Comparison of ENCODE assay signal across 18 cellular contexts in the genomic region with DNA sequence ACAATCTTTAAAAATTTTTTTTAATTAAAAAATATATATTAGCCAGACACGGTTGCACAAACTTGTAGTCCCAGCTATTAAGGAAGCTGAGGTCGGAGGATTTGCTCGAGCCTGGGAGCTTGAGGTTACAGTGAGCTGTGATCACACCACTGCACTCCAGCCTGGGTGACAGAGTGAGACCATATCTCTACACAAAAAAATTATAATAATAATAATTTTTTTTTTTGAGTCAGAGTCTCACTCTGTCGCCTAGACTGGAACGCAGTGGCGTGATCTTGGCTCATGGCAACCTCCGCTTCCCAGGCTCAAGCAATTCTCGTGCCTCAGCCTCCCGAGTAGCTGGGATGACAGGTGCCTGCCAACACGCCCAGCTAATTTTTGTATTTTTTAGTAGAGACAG. TPM values are rescaled to one million over a fixed set of nuclear protein-coding genes. Genes with fewer than 3 reads are reported as not detected.
DNase-seq lines count a peak whose midpoint lies in the region; ATAC-seq and TF ChIP-seq lines count a peak whose summit lies in the region.
"Had no signal": no experiment of that assay in that cellular context is flagged by ENCODE, and none has a peak within 500 bp of the region (broad histone marks: within the 10 kb centered on the region; RNA-seq: fewer than 3 reads in every experiment).

No MANE protein-coding gene starts in this region.

- H3K4me3 ChIP-seq in CD4-positive, CD25-positive, alpha-beta regulatory T cell (ENCODE audit: low read depth, low read length) = no peak overlapping the region
- H3K4me3 ChIP-seq in mucosa of descending colon = no peak overlapping the region

- H3K27ac Mint-ChIP-seq in CD4-positive, CD25-positive, alpha-beta regulatory T cell = peak overlapping the region; percentile 87 to 99 (median 97)
- peak overlapping the region; percentile 91 to 97 for H3K27ac Mint-ChIP-seq in effector memory CD8-positive, alpha-beta T cell
- H3K27ac Mint-ChIP-seq in osteocyte (ENCODE audit: unreplicated experiment) = peak overlapping the region; percentile 68

- no peak for DNase-seq in CD4-positive, CD25-positive, alpha-beta regulatory T cell
- no peak for DNase-seq in RWPE1 (ENCODE audit: low spot score)
- DNase-seq in effector memory CD8-positive, alpha-beta T cell = peak in 2 of 3 experiments; percentile 34 to 38
- DNase-seq in osteocyte (ENCODE audit: extremely low spot score, unreplicated experiment) = no peak
- no peak for DNase-seq in NCI-H345 treated with DMSO at 0.1 percent for 48 hours (lab: John Stamatoyannopoulos, UW; ENCODE audit: unreplicated experiment)
- DNase-seq in NCI-H1694 (lab: John Stamatoyannopoulos, UW) = no peak
- no peak for DNase-seq in mucosa of descending colon
- no peak for DNase-seq in omental fat pad (ENCODE audit: low spot score)
- DNase-seq: activated CD8-positive, alpha-beta memory T cell treated with anti-CD3 and anti-CD28 coated beads, Interleukin-2, amount 50 U/mL, for 48 hours; AML-193; amygdala; DMS153; foreskin melanocyte; NCI-H1436; NCI-H2227 treated with DMSO at 0.1 percent for 48 hours; T-helper 1 cell had no signal

- peaks cover 15% of the 10 kb centered on the region for H3K36me3 ChIP-seq in CD4-positive, CD25-positive, alpha-beta regulatory T cell (ENCODE audit: control insufficient read depth, insufficient read depth, low read length)
- no peaks in the 10 kb centered on the region for H3K36me3 ChIP-seq in mucosa of descending colon (ENCODE audit: low read depth)

- no peak for ATAC-seq in CD4-positive, CD25-positive, alpha-beta regulatory T cell (ENCODE audit: low read depth in 2 of 2)
- ATAC-seq in effector memory CD8-positive, alpha-beta T cell (replicated peaks) = peak; percentile 16
- ATAC-seq in mucosa of descending colon (no peak), omental fat pad (ENCODE audit: low FRiP score) (no peak)
- ATAC-seq: Right ventricle myocardium inferior, WTC11 had no signal

- peak overlapping the region; percentile 92 for H3K27ac ChIP-seq in CD4-positive, CD25-positive, alpha-beta regulatory T cell (ENCODE audit: insufficient read depth, low read length, poor library complexity, severe bottlenecking)
- peak overlapping the region; percentile 73 for H3K27ac ChIP-seq in RWPE1

- peaks cover 24 to 90% (median 58%) of the 10 kb centered on the region in 4 donors for H3K4me1 Mint-ChIP-seq in CD4-positive, CD25-positive, alpha-beta regulatory T cell
- H3K4me1 Mint-ChIP-seq in effector memory CD8-positive, alpha-beta T cell (ENCODE audit: low read depth in 2 of 2) = peaks cover 66% of the 10 kb centered on the region in 2 donors
- peaks cover 57% of the 10 kb centered on the region for H3K4me1 Mint-ChIP-seq in osteocyte (ENCODE audit: unreplicated experiment)

- no peaks in the 10 kb centered on the region for H3K27me3 ChIP-seq in CD4-positive, CD25-positive, alpha-beta regulatory T cell (ENCODE audit: control insufficient read depth, insufficient read depth, low read length)

- intact Hi-C loops in mucosa of descending colon (cut with DNase I, micrococcal nuclease) = no loop called here

- no peaks in the 10 kb centered on the region for H3K27me3 Mint-ChIP-seq in CD4-positive, CD25-positive, alpha-beta regulatory T cell
- no peaks in the 10 kb centered on the region for H3K27me3 Mint-ChIP-seq in effector memory CD8-positive, alpha-beta T cell
- H3K27me3 Mint-ChIP-seq in osteocyte (ENCODE audit: unreplicated experiment) = no peaks in the 10 kb centered on the region

- POLR2A ChIA-PET in RWPE1 (lab: Yijun Ruan, JAX; ENCODE audit: low non-redundant PET) = interaction anchor here (0.7 kb wide), 1 partner anchor 63 kb away, joined by 4 read pairs; no protein-coding TSS in a partner anchor

- H3K9me3 Mint-ChIP-seq in CD4-positive, CD25-positive, alpha-beta regulatory T cell = no peaks in the 10 kb centered on the region
- H3K9me3 Mint-ChIP-seq in effector memory CD8-positive, alpha-beta T cell = no peaks in the 10 kb centered on the region
- no peaks in the 10 kb centered on the region for H3K9me3 Mint-ChIP-seq in osteocyte (ENCODE audit: unreplicated experiment)
- H3K9me3 Mint-ChIP-seq: WTC11 had no signal

- CTCF ChIA-PET in RWPE1 (lab: Yijun Ruan, JAX) = no interaction called here

- TF ChIP-seq CTCF in RWPE1 (conservative IDR thresholded peaks at IDR 0.05; ENCODE audit: low read depth) (no peak), osteocyte (IDR thresholded peaks at IDR 0.05) (no peak), mucosa of descending colon (IDR thresholded peaks at IDR 0.05) (no peak), omental fat pad (IDR thresholded peaks at IDR 0.05) (no peak)

- peaks cover 66% of the 10 kb centered on the region for H3K4me1 ChIP-seq in CD4-positive, CD25-positive, alpha-beta regulatory T cell (ENCODE audit: control insufficient read depth, insufficient read depth, low read length, poor library complexity, severe bottlenecking)
- H3K4me1 ChIP-seq in mucosa of descending colon (ENCODE audit: low read depth) = peaks cover 21% of the 10 kb centered on the region

- peaks cover 27% of the 10 kb centered on the region for H3K36me3 Mint-ChIP-seq in CD4-positive, CD25-positive, alpha-beta regulatory T cell
- peaks cover 95% of the 10 kb centered on the region for H3K36me3 Mint-ChIP-seq in effector memory CD8-positive, alpha-beta T cell (ENCODE audit: insufficient read depth)
- H3K36me3 Mint-ChIP-seq in osteocyte (ENCODE audit: unreplicated experiment) = peaks cover 8% of the 10 kb centered on the region
- H3K36me3 Mint-ChIP-seq: WTC11 had no signal

- no peaks in the 10 kb centered on the region for H3K9me3 ChIP-seq in CD4-positive, CD25-positive, alpha-beta regulatory T cell (ENCODE audit: control insufficient read depth in 2 of 2, low read length in 2 of 2)
- no peaks in the 10 kb centered on the region for H3K9me3 ChIP-seq in mucosa of descending colon

- peak overlapping the region in 3 of 4 donors; percentile 59 to 72 (median 71) for H3K4me3 Mint-ChIP-seq in CD4-positive, CD25-positive, alpha-beta regulatory T cell
- H3K4me3 Mint-ChIP-seq in effector memory CD8-positive, alpha-beta T cell = peak overlapping the region; percentile 81 to 83
- no peak overlapping the region for H3K4me3 Mint-ChIP-seq in osteocyte (ENCODE audit: unreplicated experiment)
- H3K4me3 Mint-ChIP-seq: WTC11 had no signal

RNA-seq across cellular contexts. Expression of gene LITAF, which starts 23.8 kb away (rescaled TPM):
- total RNA-seq in CD4-positive, CD25-positive, alpha-beta regulatory T cell = 281 TPM
- polyA plus RNA-seq in CD4-positive, CD25-positive, alpha-beta regulatory T cell = 100 to 1,000 TPM; 628 to 696 (median 645) TPM
- 179 and 189 TPM in 2 replicates for total RNA-seq in osteocyte
- total RNA-seq in mucosa of descending colon = 100 to 1,000 TPM; 140 to 308 (median 246) TPM
- 100 to 1,000 TPM in 2 of 4 donors, 10 to 100 TPM in 2; 69.8 to 196 (median 103) TPM for total RNA-seq in omental fat pad

Comparison
In these comparisons a context has a peak if more than half of its experiments do, and no peak if none do; other contexts are left out.
1. DNase-seq: peak in effector memory CD8-positive, alpha-beta T cell (2 of 3); none in CD4-positive, CD25-positive, alpha-beta regulatory T cell (0 of 3), RWPE1 (single experiment), osteocyte (single experiment), NCI-H345 treated with DMSO at 0.1 percent for 48 hours (single experiment), NCI-H1694 (single experiment), mucosa of descending colon (0 of 3) and omental fat pad (single experiment).
2. Peak in every context shown above with its lines, with median percentiles within 50 percentile points of each other: H3K27ac Mint-ChIP-seq.